Comparison of ENCODE assay signal across 8 cellular contexts in genomic region chr1:51518033-51518729, GRCh38. TPM values are rescaled to one million over a fixed set of nuclear protein-coding genes. Genes with fewer than 3 reads are reported as not detected.
DNase-seq lines count a peak whose midpoint lies in the region; ATAC-seq and TF ChIP-seq lines count a peak whose summit lies in the region.

No MANE protein-coding gene starts in this region.

- H3K4me2 ChIP-seq in GM23338 = peak overlapping the region; percentile 90

- DNase-seq in ELR (ENCODE audit: low read depth) (peak; percentile 61), GM23338 (ENCODE audit: low spot score) (peak; percentile 77), NCI-H128 (lab: John Stamatoyannopoulos, UW; ENCODE audit: unreplicated experiment) (peak; percentile 29), activated B cell treated with CpG ODN at 0.5 μM for 24 hours (peak; percentile 25), lower leg skin (ENCODE audit: low spot score in 2 of 2) (peak; percentile 37 to 89)
- DNase-seq in stimulated activated naive B cell treated with anti-CD40 and anti-IgM and Interleukin-4, amounts not matched to agents 10 μg/mL and 1 μg/mL and 100 μg/mL, for 72 hours = peak; percentile 26

- H3K9me3 ChIP-seq in duodenal mucosa (ENCODE audit: control insufficient read depth in 1 of 2, low read length in 2 of 2) = no peaks in the 10 kb centered on the region

- CTCF ChIA-PET in activated B cell treated with CpG ODN at 0.5 μM for 24 hours (lab: Charles Lee) = interaction anchor here (0.6 to 1.0 kb wide), 3 partner anchors 9 to 17 kb away, joined by 3 to 4 read pairs (median 4); no protein-coding TSS in a partner anchor

- H3K27me3 Mint-ChIP-seq in GM23338 (ENCODE audit: insufficient read depth, low read depth, poor library complexity) = peaks cover 4% of the 10 kb centered on the region
- H3K27me3 Mint-ChIP-seq in activated B cell treated with CpG ODN at 0.5 μM for 24 hours = no peaks in the 10 kb centered on the region
- no peaks in the 10 kb centered on the region for H3K27me3 Mint-ChIP-seq in stimulated activated naive B cell treated with anti-CD40 and anti-IgM and Interleukin-4, amounts not matched to agents 10 μg/mL and 1 μg/mL and 100 μg/mL, for 72 hours

- WGBS in lower leg skin, 2 donors = 0 to 1% methylated on average over 26 of the region's 26 CpGs

- TF ChIP-seq CTCF in GM23338 (conservative IDR thresholded peaks at IDR 0.05; ENCODE audit: low read depth in 2 of 2) (no peak), activated B cell treated with CpG ODN at 0.5 μM for 24 hours (IDR thresholded peaks at IDR 0.05) (no peak), lower leg skin (IDR thresholded peaks at IDR 0.05) (no peak)

- POLR2A ChIA-PET in activated B cell treated with CpG ODN at 0.5 μM for 24 hours (lab: Charles Lee) = interaction anchor here (1.0 to 5.2 kb wide), 11 partner anchors 8 to 96 kb away, joined by 3 to 88 read pairs (median 10); no protein-coding TSS in a partner anchor

- H3K27ac ChIP-seq in GM23338 (ENCODE audit: low read depth) (peak overlapping the region; percentile 86), duodenal mucosa (ENCODE audit: low read depth, low read length) (peak overlapping the region; percentile 94)

- H4K20me1 ChIP-seq in GM23338 (replicated peaks; ENCODE audit: insufficient read depth) = no peaks in the 10 kb centered on the region

- H3K27me3 ChIP-seq in GM23338 (ENCODE audit: insufficient read depth) = no peaks in the 10 kb centered on the region
- no peaks in the 10 kb centered on the region for H3K27me3 ChIP-seq in duodenal mucosa (ENCODE audit: control insufficient read depth in 1 of 2, insufficient read depth in 2 of 2, low read length in 2 of 2)

- no peaks in the 10 kb centered on the region for H3K9me3 Mint-ChIP-seq in GM23338
- no peaks in the 10 kb centered on the region for H3K9me3 Mint-ChIP-seq in activated B cell treated with CpG ODN at 0.5 μM for 24 hours
- peaks cover 0 to 3% of the 10 kb centered on the region in 2 donors for H3K9me3 Mint-ChIP-seq in stimulated activated naive B cell treated with anti-CD40 and anti-IgM and Interleukin-4, amounts not matched to agents 10 μg/mL and 1 μg/mL and 100 μg/mL, for 72 hours

- H3K4me3 ChIP-seq in GM23338 (peak overlapping the region; percentile 85), duodenal mucosa (ENCODE audit: low read depth in 1 of 2, low read length in 2 of 2) (peak overlapping the region; percentile 96 to 97), lower leg skin (ENCODE audit: low read depth, poor library complexity, severe bottlenecking) (peak overlapping the region; percentile 89)

- no peaks in the 10 kb centered on the region; the same call in 2 of the 3 replicates for H3K36me3 Mint-ChIP-seq in GM23338 (ENCODE audit: low read depth)
- peaks cover 13% of the 10 kb centered on the region for H3K36me3 Mint-ChIP-seq in activated B cell treated with CpG ODN at 0.5 μM for 24 hours (ENCODE audit: low read depth)
- peaks cover 2 to 20% of the 10 kb centered on the region in 2 donors for H3K36me3 Mint-ChIP-seq in stimulated activated naive B cell treated with anti-CD40 and anti-IgM and Interleukin-4, amounts not matched to agents 10 μg/mL and 1 μg/mL and 100 μg/mL, for 72 hours

- intact Hi-C loops in activated B cell treated with CpG ODN at 0.5 μM for 24 hours (cut with micrococcal nuclease) (loop anchor here (1.0 to 5.0 kb wide), 5 partner anchors 12 to 281 kb away; partner anchors contain the start of gene RNF11), lower leg skin (cut with DNase I; ENCODE audit: low total_unique reads) (no loop called here)

- H3K9ac ChIP-seq in duodenal mucosa (ENCODE audit: low read depth in 1 of 2, low read length in 2 of 2) = peak overlapping the region; percentile 98 to 99

- no peaks in the 10 kb centered on the region for H3K36me3 ChIP-seq in GM23338 (ENCODE audit: insufficient read depth)
- no peaks in the 10 kb centered on the region for H3K36me3 ChIP-seq in duodenal mucosa (ENCODE audit: control insufficient read depth in 1 of 2, insufficient read depth in 2 of 2, low read length in 2 of 2)

- no peak for TF ChIP-seq POLR2A in lower leg skin (IDR thresholded peaks at IDR 0.05)

- peaks cover 11% of the 10 kb centered on the region for H3K4me1 ChIP-seq in GM23338 (ENCODE audit: insufficient read depth)
- H3K4me1 ChIP-seq in duodenal mucosa (ENCODE audit: control insufficient read depth in 1 of 2, insufficient read depth in 2 of 2, low read length in 2 of 2) = peaks cover 52 to 58% of the 10 kb centered on the region in 2 donors

- H3K79me2 ChIP-seq in GM23338 (replicated peaks; ENCODE audit: insufficient read depth) = peaks cover 46% of the 10 kb centered on the region

- peak overlapping the region; percentile 92 for H3K27ac Mint-ChIP-seq in GM23338
- peak overlapping the region; percentile 87 for H3K27ac Mint-ChIP-seq in activated B cell treated with CpG ODN at 0.5 μM for 24 hours
- H3K27ac Mint-ChIP-seq in stimulated activated naive B cell treated with anti-CD40 and anti-IgM and Interleukin-4, amounts not matched to agents 10 μg/mL and 1 μg/mL and 100 μg/mL, for 72 hours = peak overlapping the region; percentile 95

- H3K9me2 ChIP-seq in GM23338 (ENCODE audit: insufficient read depth) = no peaks in the 10 kb centered on the region

- H2AFZ ChIP-seq in GM23338 = 0 out of 2 replicates have a peak overlapping the region, but pooled peaks have one; percentile 75

- H3F3A ChIP-seq in GM23338 (replicated peaks; ENCODE audit: low read depth) = no peaks in the 10 kb centered on the region

- peak overlapping the region; percentile 90 for H3K4me3 Mint-ChIP-seq in GM23338
- H3K4me3 Mint-ChIP-seq in activated B cell treated with CpG ODN at 0.5 μM for 24 hours = peak overlapping the region; percentile 97
- H3K4me3 Mint-ChIP-seq in stimulated activated naive B cell treated with anti-CD40 and anti-IgM and Interleukin-4, amounts not matched to agents 10 μg/mL and 1 μg/mL and 100 μg/mL, for 72 hours = peak overlapping the region; percentile 96 to 98

- ATAC-seq in GM23338 = peak; percentile 62
- peak; percentile 6 for ATAC-seq in activated B cell treated with CpG ODN at 0.5 μM for 24 hours (ENCODE audit: low read depth)
- peak; percentile 54 to 58 for ATAC-seq in stimulated activated naive B cell treated with anti-CD40 and anti-IgM and Interleukin-4, amounts not matched to agents 10 μg/mL and 1 μg/mL and 100 μg/mL, for 72 hours (replicated peaks)
- no peak for ATAC-seq in HG03378 (IDR thresholded peaks at IDR 0.05; ENCODE audit: unreplicated experiment)

- H3K4me1 Mint-ChIP-seq in GM23338 (peaks cover 11% of the 10 kb centered on the region), activated B cell treated with CpG ODN at 0.5 μM for 24 hours (peaks cover 63% of the 10 kb centered on the region)
- peaks cover 20 to 63% of the 10 kb centered on the region in 2 donors for H3K4me1 Mint-ChIP-seq in stimulated activated naive B cell treated with anti-CD40 and anti-IgM and Interleukin-4, amounts not matched to agents 10 μg/mL and 1 μg/mL and 100 μg/mL, for 72 hours

TF ChIP-seq in GM23338, 12 proteins besides CTCF, POLR2A, EP300 and RAD21 (continues in another document):
- TF ChIP-seq POLR2AphosphoS5 (IDR thresholded peaks at IDR 0.05; ENCODE audit: low read depth) (no peak; the same call in 1 of the 2 replicates), JUNB (IDR thresholded peaks at IDR 0.05; ENCODE audit: unreplicated experiment) (no peak), ZNF114 (CRISPR knock-in tag; IDR thresholded peaks at IDR 0.05) (no peak), ZNF331 (CRISPR knock-in tag; IDR thresholded peaks at IDR 0.05; ENCODE audit: low read depth) (no peak), EZH2 (IDR thresholded peaks at IDR 0.05; ENCODE audit: low read depth, unreplicated experiment) (no peak), CREB1 (CRISPR knock-in tag; IDR thresholded peaks at IDR 0.05; ENCODE audit: low read depth) (no peak)

RNA-seq across cellular contexts. Expression of gene EPS15, which starts 0.9 kb away (rescaled TPM):
- 76.5 and 86.1 TPM in 2 replicates for total RNA-seq in GM23338 (2014; rRNA removed; shearing (Covaris generic))
- 24.9 and 31.0 TPM in 2 replicates for polyA plus RNA-seq in GM23338 (2016; fragmentation: Nextera tagmentation; extraction: Ambion mirVana)
- total RNA-seq in activated B cell treated with CpG ODN at 0.5 μM for 24 hours (150 and 151 TPM in 2 replicates), lower leg skin (10 to 100 TPM; 56.9 to 80.5 (median 64.3) TPM)

Comparison
In these comparisons a context has a peak if more than half of its experiments do, and no peak if none do; other contexts are left out.
1. DNase-seq: peak in every context shown above with its lines; median percentile 77 in GM23338; 63 in lower leg skin; 61 in ELR; 29 in NCI-H128; 26 in stimulated activated naive B cell treated with anti-CD40 and anti-IgM and Interleukin-4, amounts not matched to agents 10 μg/mL and 1 μg/mL and 100 μg/mL, for 72 hours; 25 in activated B cell treated with CpG ODN at 0.5 μM for 24 hours.